ENCODE assay signal across 30 cellular contexts in genomic region chr18:57984490-57985109, GRCh38. TPM values are rescaled to one million over a fixed set of nuclear protein-coding genes. Genes with fewer than 3 reads are reported as not detected.
A peak's percentile ranks its signal among the peaks of the same experiment; 100 is the strongest.
DNase-seq lines count a peak whose midpoint lies in the region; ATAC-seq, FAIRE-seq and TF ChIP-seq lines count a peak whose summit lies in the region.
"Had no signal": no experiment of that assay in that cellular context is flagged by ENCODE, and none has a peak within 500 bp of the region (broad histone marks: within the 10 kb centered on the region; RNA-seq: fewer than 3 reads in every experiment).

No MANE protein-coding gene starts in this region.

- no peaks in the 10 kb centered on the region for H3K36me3 ChIP-seq in kidney (ENCODE audit: control insufficient read depth in 1 of 2, insufficient read depth in 2 of 2, low read length in 2 of 2)
- no peaks in the 10 kb centered on the region for H3K36me3 ChIP-seq in CD4-positive, alpha-beta memory T cell (ENCODE audit: insufficient read depth, low read length)
- H3K36me3 ChIP-seq: breast epithelium, neural progenitor cell, stomach, tibial artery had no signal

- FAIRE-seq in kidney (lab: Jason Lieb, UNC), result peak; percentile 68
- FAIRE-seq: colon, H54, HepG2 had no signal

- peaks cover 0 to 1% (median 0%) of the 10 kb centered on the region in 8 donors for H3K9me3 Mint-ChIP-seq in CD4-positive, alpha-beta memory T cell
- H3K9me3 Mint-ChIP-seq in activated naive CD4-positive, alpha-beta T cell treated with anti-CD3 and anti-CD28 coated beads, Interleukin-2, amount 10 ng/mL, durations not matched to agents 7 days and 5 days, result no peaks in the 10 kb centered on the region
- H3K9me3 Mint-ChIP-seq: activated CD4-positive, alpha-beta T cell treated with anti-CD3 and anti-CD28 coated beads, Interleukin-2, amount 10 ng/mL, durations not matched to agents 24 days and 14 days; activated naive CD4-positive, alpha-beta T cell treated with anti-CD3 and anti-CD28 coated beads for 36 hours had no signal

- no peak overlapping the region for H3K9ac ChIP-seq in kidney (ENCODE audit: low read length in 2 of 2)
- H3K9ac ChIP-seq: neural progenitor cell had no signal

- peaks cover 0 to 2% (median under 1%) of the 10 kb centered on the region in 4 donors for H3K4me1 Mint-ChIP-seq in CD4-positive, alpha-beta memory T cell
- no peaks in the 10 kb centered on the region for H3K4me1 Mint-ChIP-seq in activated naive CD4-positive, alpha-beta T cell treated with anti-CD3 and anti-CD28 coated beads, Interleukin-2, amount 10 ng/mL, durations not matched to agents 7 days and 5 days
- H3K4me1 Mint-ChIP-seq: activated CD4-positive, alpha-beta T cell treated with anti-CD3 and anti-CD28 coated beads, Interleukin-2, amount 10 ng/mL, durations not matched to agents 24 days and 14 days; CD14-positive monocyte had no signal

- no peaks in the 10 kb centered on the region for H3K9me3 ChIP-seq in kidney (ENCODE audit: control insufficient read depth in 1 of 2, low read length in 2 of 2)
- H3K9me3 ChIP-seq in CD4-positive, alpha-beta memory T cell (ENCODE audit: control insufficient read depth in 1 of 2, low read length in 2 of 2), result no peaks in the 10 kb centered on the region

- H3K36me3 Mint-ChIP-seq in CD4-positive, alpha-beta memory T cell, result no peaks in the 10 kb centered on the region
- no peaks in the 10 kb centered on the region for H3K36me3 Mint-ChIP-seq in activated naive CD4-positive, alpha-beta T cell treated with anti-CD3 and anti-CD28 coated beads, Interleukin-2, amount 10 ng/mL, durations not matched to agents 7 days and 5 days
- H3K36me3 Mint-ChIP-seq: CD14-positive monocyte, neural progenitor cell had no signal

- peaks cover 3% of the 10 kb centered on the region in 2 donors for H3K27me3 Mint-ChIP-seq in CD4-positive, alpha-beta memory T cell
- peaks cover 5% of the 10 kb centered on the region for H3K27me3 Mint-ChIP-seq in activated naive CD4-positive, alpha-beta T cell treated with anti-CD3 and anti-CD28 coated beads, Interleukin-2, amount 10 ng/mL, durations not matched to agents 7 days and 5 days

- intact Hi-C loops in kidney (cut with DNase I), result no loop called here
- intact Hi-C loops in posterior cingulate gyrus (cut with DNase I), result no loop called here
- intact Hi-C loops in CD4-positive, alpha-beta memory T cell (cut with micrococcal nuclease), result no loop called here

- CTCF ChIA-PET in HEK293T (lab: Yijun Ruan, JAX), result interaction anchor here (0.9 kb wide), 1 partner anchor 11 kb away, joined by 3 read pairs; no protein-coding TSS in a partner anchor
- CTCF ChIA-PET in CD4-positive, alpha-beta memory T cell (lab: Charles Lee; ENCODE audit: partially characterized antibody), result no interaction called here
- CTCF ChIA-PET in activated naive CD4-positive, alpha-beta T cell treated with anti-CD3 and anti-CD28 coated beads, Interleukin-2, amount 10 ng/mL, durations not matched to agents 7 days and 5 days (lab: Charles Lee), result interaction anchor here (0.8 kb wide), 1 partner anchor 103 kb away, joined by 3 read pairs; no protein-coding TSS in a partner anchor

- TF ChIP-seq CTCF in kidney (IDR thresholded peaks at IDR 0.05; ENCODE audit: borderline replicate concordance, extremely low read depth, insufficient read depth), result no peak

- POLR2A ChIA-PET in HEK293T (lab: Yijun Ruan, JAX), result interaction anchor here (0.8 kb wide), 1 partner anchor 9 kb away, joined by 3 read pairs; no protein-coding TSS in a partner anchor
- POLR2A ChIA-PET in CD4-positive, alpha-beta memory T cell (lab: Charles Lee; ENCODE audit: partially characterized antibody), result no interaction called here

- no peak overlapping the region for H3K4me3 ChIP-seq in kidney (ENCODE audit: low read length in 2 of 2)
- no peak overlapping the region for H3K4me3 ChIP-seq in CD4-positive, alpha-beta memory T cell (ENCODE audit: low read length in 2 of 2)
- H3K4me3 ChIP-seq: breast epithelium, neural progenitor cell, stomach, tibial artery had no signal

- H3K27ac Mint-ChIP-seq in CD4-positive, alpha-beta memory T cell, result no peak overlapping the region
- no peak overlapping the region for H3K27ac Mint-ChIP-seq in activated naive CD4-positive, alpha-beta T cell treated with anti-CD3 and anti-CD28 coated beads, Interleukin-2, amount 10 ng/mL, durations not matched to agents 7 days and 5 days
- H3K27ac Mint-ChIP-seq: activated CD4-positive, alpha-beta T cell treated with anti-CD3 and anti-CD28 coated beads, Interleukin-2, amount 10 ng/mL, durations not matched to agents 24 days and 14 days; activated naive CD4-positive, alpha-beta T cell treated with anti-CD3 and anti-CD28 coated beads for 36 hours; CD14-positive monocyte; neural progenitor cell; progenitor cell of endocrine pancreas had no signal

- no peak for DNase-seq in HEK293T (ENCODE audit: extremely low spot score)
- DNase-seq in NCI-H187 (lab: John Stamatoyannopoulos, UW), result peak; percentile 57 to 60
- peak; percentile 57 to 82 for DNase-seq in NCI-H526 (lab: John Stamatoyannopoulos, UW)
- no peak for DNase-seq in kidney
- DNase-seq in posterior cingulate gyrus, result no peak
- DNase-seq in CD4-positive, alpha-beta memory T cell, result no peak
- DNase-seq in activated naive CD4-positive, alpha-beta T cell treated with anti-CD3 and anti-CD28 coated beads, Interleukin-2, amount 10 ng/mL, durations not matched to agents 7 days and 5 days, result no peak
- DNase-seq: activated CD4-positive, alpha-beta T cell treated with anti-CD3 and anti-CD28 coated beads, Interleukin-2, amount 10 ng/mL, durations not matched to agents 24 days and 14 days; activated naive CD4-positive, alpha-beta T cell treated with anti-CD3 and anti-CD28 coated beads for 36 hours; activated T-cell treated with anti-CD3 and anti-CD28 coated beads, Interleukin-2, amount 50 U/mL, for 48 hours; effector memory CD4-positive, alpha-beta T cell; erythroblast; GF-D8; mammary epithelial cell; NCI-H1048; NCI-H345; stomach; T-helper 2 cell; tibial artery had no signal

- no peak for ATAC-seq in GM18502 (IDR thresholded peaks at IDR 0.05; ENCODE audit: poor library complexity, unreplicated experiment)
- ATAC-seq: HepG2, SK-N-SH treated with all-trans-retinoic acid at 6 μM for 48 hours had no signal

- no peaks in the 10 kb centered on the region for H3K4me1 ChIP-seq in kidney (ENCODE audit: control insufficient read depth in 1 of 2, insufficient read depth in 1 of 2, low read depth in 1 of 2, low read length in 2 of 2)
- no peaks in the 10 kb centered on the region for H3K4me1 ChIP-seq in CD4-positive, alpha-beta memory T cell (ENCODE audit: insufficient read depth, low read length)
- H3K4me1 ChIP-seq: tibial artery had no signal

- no peak overlapping the region for H3K27ac ChIP-seq in kidney (ENCODE audit: low read depth in 2 of 2, low read length in 2 of 2)
- H3K27ac ChIP-seq in CD4-positive, alpha-beta memory T cell (ENCODE audit: low read depth, low read length), result no peak overlapping the region
- H3K27ac ChIP-seq: breast epithelium, HL-60, neural progenitor cell, RWPE1, stomach, tibial artery had no signal

- H3K27me3 ChIP-seq in CD4-positive, alpha-beta memory T cell (ENCODE audit: insufficient read depth, low read length), result no peaks in the 10 kb centered on the region
- H3K27me3 ChIP-seq: breast epithelium, neural progenitor cell, stomach, tibial artery had no signal

- no peak overlapping the region for H3K4me3 Mint-ChIP-seq in CD4-positive, alpha-beta memory T cell
- H3K4me3 Mint-ChIP-seq in activated naive CD4-positive, alpha-beta T cell treated with anti-CD3 and anti-CD28 coated beads, Interleukin-2, amount 10 ng/mL, durations not matched to agents 7 days and 5 days, result no peak overlapping the region
- H3K4me3 Mint-ChIP-seq: activated CD4-positive, alpha-beta T cell treated with anti-CD3 and anti-CD28 coated beads, Interleukin-2, amount 10 ng/mL, durations not matched to agents 24 days and 14 days; activated naive CD4-positive, alpha-beta T cell treated with anti-CD3 and anti-CD28 coated beads for 36 hours; CD14-positive monocyte; neural progenitor cell had no signal

TF ChIP-seq in HEK293T, 16 proteins besides CTCF, POLR2A, EP300 and RAD21:
- TF ChIP-seq TARDBP (IDR thresholded peaks at IDR 0.05), result no peak
- TF ChIP-seq PKNOX1 (IDR thresholded peaks at IDR 0.05), result peak; percentile 48; the same call in 1 of the 2 replicates

RNA-seq across cellular contexts. Expression of gene NEDD4L, which starts 59.4 kb away (rescaled TPM):
- total RNA-seq in kidney, result 90.8 TPM
- polyA plus RNA-seq in kidney (ENCODE audit: insufficient read depth, low read depth, low replicate concordance), result 95.7 TPM
- 1 to 10 TPM; 2.8 to 3.5 TPM for total RNA-seq in CD4-positive, alpha-beta memory T cell
- polyA plus RNA-seq in CD4-positive, alpha-beta memory T cell, result 1 to 10 TPM; 4.0 to 4.1 TPM

Comparison
In these comparisons a context has a peak if more than half of its experiments do, and no peak if none do; other contexts are left out.
1. DNase-seq: peak in NCI-H187 (2 of 2) and NCI-H526 (2 of 2); none in HEK293T (single experiment), kidney (single experiment), posterior cingulate gyrus (0 of 10), CD4-positive, alpha-beta memory T cell (0 of 5) and activated naive CD4-positive, alpha-beta T cell treated with anti-CD3 and anti-CD28 coated beads, Interleukin-2, amount 10 ng/mL, durations not matched to agents 7 days and 5 days (single experiment).
2. RNA of gene NEDD4L, which starts 59.4 kb away (total RNA-seq): 90.8 TPM in kidney (single experiment); 2.8 to 3.5 TPM in CD4-positive, alpha-beta memory T cell; every median in the first group is over 10 times any median in the second.